Comparison of ENCODE assay signal across 23 cellular contexts in genomic region chr17:72397687-72398086, GRCh38.
A peak's percentile ranks its signal among the peaks of the same experiment; 100 is the strongest.
DNase-seq lines count a peak whose midpoint lies in the region; ATAC-seq and TF ChIP-seq lines count a peak whose summit lies in the region.
"Had no signal": no experiment of that assay in that cellular context is flagged by ENCODE, and none has a peak within 500 bp of the region (broad histone marks: within the 10 kb centered on the region; RNA-seq: fewer than 3 reads in every experiment).

No MANE protein-coding gene starts in this region.

- peak overlapping the region; percentile 21; the same call in 1 of the 2 replicates for H3K14ac ChIP-seq in IMR-90 (replicated peaks; ENCODE audit: low read depth, low read length)

- peaks cover 0 to 52% of the 10 kb centered on the region in 2 experiments; a peak in 2 of 4 replicates for H3K79me1 ChIP-seq in IMR-90 (ENCODE audit: low read depth in 1 of 2, low read length in 2 of 2)

- peak overlapping the region; percentile 86; the same call in 1 of the 3 replicates for H2BK15ac ChIP-seq in IMR-90 (ENCODE audit: low read depth, low read length)

- peak overlapping the region; percentile 21; the same call in 1 of the 2 replicates for H3K4ac ChIP-seq in IMR-90 (ENCODE audit: low read depth, low read length)

- no peaks in the 10 kb centered on the region for H3K36me3 ChIP-seq in IMR-90 (ENCODE audit: control insufficient read depth, insufficient read depth, low read length)
- no peaks in the 10 kb centered on the region for H3K36me3 ChIP-seq in body of pancreas (replicated peaks in 1 of 2; ENCODE audit: insufficient read depth in 1 of 2, low read depth in 2 of 2)
- H3K36me3 ChIP-seq in mucosa of descending colon (ENCODE audit: low read depth) = no peaks in the 10 kb centered on the region
- H3K36me3 ChIP-seq: ascending aorta, transverse colon had no signal

- H2AFZ ChIP-seq in IMR-90 (replicated peaks; ENCODE audit: low read length, poor library complexity) = no peak overlapping the region

- in situ Hi-C loops in IMR-90 (cut with MboI; ENCODE audit: low sequenced_read_pairs) (loop anchor here (25.0 kb wide), 1 partner anchor 815 kb away; no protein-coding TSS in a partner anchor), G401 (cut with HindIII; ENCODE audit: low sequenced_read_pairs) (no loop called here)

- no peak overlapping the region; the same call in 1 of the 2 replicates for H3K18ac ChIP-seq in IMR-90 (ENCODE audit: low read depth, low read length)

- peaks cover 24% of the 10 kb centered on the region for H3K9me1 ChIP-seq in IMR-90 (ENCODE audit: insufficient read depth, low read length)

- no peak overlapping the region for H3K23ac ChIP-seq in IMR-90 (ENCODE audit: low read depth, low read length)

- H2BK120ac ChIP-seq in IMR-90 (ENCODE audit: low read depth, low read length) = peak overlapping the region; percentile 38; the same call in 1 of the 2 replicates

- no peak overlapping the region for H4K5ac ChIP-seq in IMR-90 (ENCODE audit: low read depth, low read length)

- DNase-seq in DMS53 (lab: John Stamatoyannopoulos, UW) (peak; percentile 49), IMR-90 (peak; percentile 53), body of pancreas (no peak), mucosa of descending colon (no peak), kidney glomerular epithelial cell (lab: John Stamatoyannopoulos, UW) (no peak), amniotic stem cell (lab: John Stamatoyannopoulos, UW) (no peak), G401 (ENCODE audit: low spot score) (no peak)
- DNase-seq: activated CD4-positive, alpha-beta T cell treated with anti-CD3 and anti-CD28 coated beads, Interleukin-2, amount 50 U/mL, for 1 hour; CD8-positive, alpha-beta T cell; dermis blood vessel endothelial cell; DMS79; Kasumi-1; mesendoderm; NCI-H1105 treated with DMSO at 0.1 percent for 48 hours; NCI-H2029; NCI-H2227 treated with DMSO at 0.1 percent for 48 hours; T-helper 9 cell; transverse colon had no signal

- H3K4me3 ChIP-seq in IMR-90 (ENCODE audit: insufficient read depth, low read depth, low read length) = no peak overlapping the region
- no peak overlapping the region for H3K4me3 ChIP-seq in body of pancreas
- H3K4me3 ChIP-seq in mucosa of descending colon = no peak overlapping the region
- H3K4me3 ChIP-seq: ascending aorta, skin epidermis, transverse colon had no signal

- no peak overlapping the region for H3K4me2 ChIP-seq in IMR-90 (ENCODE audit: low read depth, low read length)

- H3K4me1 ChIP-seq in IMR-90 (ENCODE audit: control insufficient read depth, insufficient read depth, low read length) = peaks cover 26% of the 10 kb centered on the region
- peaks cover 19% of the 10 kb centered on the region for H3K4me1 ChIP-seq in body of pancreas
- H3K4me1 ChIP-seq in mucosa of descending colon (ENCODE audit: low read depth) = no peaks in the 10 kb centered on the region
- H3K4me1 ChIP-seq: ascending aorta, transverse colon had no signal

- CTCF ChIA-PET in IMR-90 (lab: Yijun Ruan, JAX) = no interaction called here

- no peak overlapping the region for H3K9ac ChIP-seq in IMR-90 (ENCODE audit: low read depth, low read length)

- POLR2A ChIA-PET in IMR-90 (lab: Charles Lee; ENCODE audit: unreplicated experiment) = no interaction called here

- ATAC-seq in IMR-90 (ENCODE audit: low read depth) = no peak
- peak; percentile 49 for ATAC-seq in body of pancreas
- ATAC-seq in mucosa of descending colon = peak; percentile 36
- ATAC-seq in HG03469 (IDR thresholded peaks at IDR 0.05; ENCODE audit: unreplicated experiment) = no peak
- ATAC-seq: activated naive CD4-positive, alpha-beta T cell treated with anti-CD3 and anti-CD28 coated beads, Interleukin-2, amount 50 U/mL, for 72 hours; CD8-positive, alpha-beta T cell; WTC11 had no signal

- H2BK5ac ChIP-seq in IMR-90 (ENCODE audit: low read depth, low read length, poor library complexity, severe bottlenecking) = peak overlapping the region; percentile 4

- H3K27ac ChIP-seq in IMR-90 (ENCODE audit: insufficient read depth, low read length) = no peak overlapping the region
- H3K27ac ChIP-seq in body of pancreas = peak overlapping the region in 1 of 4 donors; percentile 4
- H3K27ac ChIP-seq: ascending aorta, skin epidermis, transverse colon had no signal

- no peak overlapping the region for H2AK9ac ChIP-seq in IMR-90 (replicated peaks; ENCODE audit: low read depth, low read length, poor library complexity)

- no peak overlapping the region for H3K56ac ChIP-seq in IMR-90 (ENCODE audit: extremely low read depth, insufficient read depth, low read length)

- no peak for TF ChIP-seq POLR2A in IMR-90 (IDR thresholded peaks at IDR 0.05; ENCODE audit: low read depth, low read length)
- TF ChIP-seq POLR2A in body of pancreas (IDR thresholded peaks at IDR 0.05) = no peak

- no TSS peak for BruUV-seq in IMR-90 (replicated peaks; lab: Mats Ljungman, UMichigan)

- H3K27me3 ChIP-seq in IMR-90 (ENCODE audit: control insufficient read depth, insufficient read depth, low read length) = no peaks in the 10 kb centered on the region
- H3K27me3 ChIP-seq in body of pancreas = no peaks in the 10 kb centered on the region
- H3K27me3 ChIP-seq: ascending aorta, transverse colon had no signal

- dilution Hi-C loops in IMR-90 (cut with HindIII; ENCODE audit: low sequenced_read_pairs, unreplicated experiment) = no loop called here

- H2AK5ac ChIP-seq in IMR-90 (ENCODE audit: low read depth, low read length) = peak overlapping the region; percentile 29; the same call in 1 of the 2 replicates

- no peaks in the 10 kb centered on the region; the same call in 1 of the 2 replicates for H4K20me1 ChIP-seq in IMR-90 (ENCODE audit: insufficient read depth, low read length)

- intact Hi-C loops in IMR-90 (cut with micrococcal nuclease) (no loop called here), body of pancreas (cut with DNase I) (no loop called here), mucosa of descending colon (cut with DNase I, micrococcal nuclease) (no loop called here)

- peak overlapping the region; percentile 79 for H2BK20ac ChIP-seq in IMR-90 (ENCODE audit: low read depth, low read length)

- H4K91ac ChIP-seq in IMR-90 (ENCODE audit: insufficient read depth, low read depth, low read length) = no peak overlapping the region

- no peak for TF ChIP-seq RAD21 in IMR-90 (IDR thresholded peaks at IDR 0.05; ENCODE audit: low read length)

- TF ChIP-seq CTCF in IMR-90 (conservative IDR thresholded peaks at IDR 0.05; ENCODE audit: low read depth, low read length) (no peak), body of pancreas (IDR thresholded peaks at IDR 0.05) (no peak), mucosa of descending colon (IDR thresholded peaks at IDR 0.05) (no peak)

- H3K9me3 ChIP-seq in IMR-90 (ENCODE audit: control insufficient read depth, insufficient read depth, low read length) (no peaks in the 10 kb centered on the region), body of pancreas (no peaks in the 10 kb centered on the region), mucosa of descending colon (no peaks in the 10 kb centered on the region)
- H3K9me3 ChIP-seq: ascending aorta, transverse colon had no signal

- no CpG with 5 or more reads among the region's 3 CpGs for WGBS in IMR-90 (ENCODE audit: extremely low coverage in 2 of 2, insufficient read length in 1 of 2), 2 experiments
- 43 to 44% methylated on average over 3 of the region's 3 CpGs for WGBS in body of pancreas, 2 donors

- no peak overlapping the region for H4K8ac ChIP-seq in IMR-90 (ENCODE audit: low read depth in 2 of 2, low read length in 2 of 2)

TF ChIP-seq in IMR-90, 13 proteins besides CTCF, POLR2A, EP300 and RAD21:
- TF ChIP-seq USF2 (IDR thresholded peaks at IDR 0.05; ENCODE audit: low read depth, low read length) = peak; percentile 67
- no peak for TF ChIP-seq RCOR1 (IDR thresholded peaks at IDR 0.05; ENCODE audit: insufficient replicate concordance, low read length)
- no peak for TF ChIP-seq CHD1 (IDR thresholded peaks at IDR 0.05; ENCODE audit: low read depth, low read length)

Comparison
In these comparisons a context has a peak if more than half of its experiments do, and no peak if none do; other contexts are left out.
1. DNase-seq: peak in DMS53 (single experiment) and IMR-90 (single experiment); none in body of pancreas (0 of 4), mucosa of descending colon (0 of 3), kidney glomerular epithelial cell (single experiment), amniotic stem cell (single experiment) and G401 (single experiment).
2. ATAC-seq: peak in body of pancreas (single experiment) and mucosa of descending colon (single experiment); none in IMR-90 (single experiment) and HG03469 (single experiment).